In genomic region chr5:16464664-16465543, GRCh38 we compare ENCODE assay signal across 8 cellular contexts. TPM values are rescaled to one million over a fixed set of nuclear protein-coding genes. Genes with fewer than 3 reads are reported as not detected.
DNase-seq lines count a peak whose midpoint lies in the region; ATAC-seq and TF ChIP-seq lines count a peak whose summit lies in the region.

No MANE protein-coding gene starts in this region.

- no peaks in the 10 kb centered on the region for H3K9me3 Mint-ChIP-seq in CD4-positive, alpha-beta T cell

- H3K27me3 ChIP-seq in CD4-positive, alpha-beta T cell (ENCODE audit: control insufficient read depth, insufficient read depth, low read length), result no peaks in the 10 kb centered on the region
- H3K27me3 ChIP-seq in MM.1S (replicated peaks; ENCODE audit: insufficient read depth, low read length), result no peaks in the 10 kb centered on the region
- no peaks in the 10 kb centered on the region for H3K27me3 ChIP-seq in body of pancreas
- no peaks in the 10 kb centered on the region for H3K27me3 ChIP-seq in kidney epithelial cell (ENCODE audit: control insufficient read depth, insufficient read depth, low read length)
- H3K27me3 ChIP-seq in testis, result no peaks in the 10 kb centered on the region

- H2AFZ ChIP-seq in MM.1S (ENCODE audit: low read length), result peak overlapping the region; percentile 96

- H3K4me3 Mint-ChIP-seq in CD4-positive, alpha-beta T cell, result peak overlapping the region; percentile 98

- no peak for TF ChIP-seq CTCF in CD4-positive, alpha-beta T cell (IDR thresholded peaks at IDR 0.05)
- TF ChIP-seq CTCF in MM.1S (IDR thresholded peaks at IDR 0.05; ENCODE audit: low read length) (no peak; the same call in 1 of the 2 replicates), body of pancreas (IDR thresholded peaks at IDR 0.05) (peak in 3 of 7 experiments; percentile 6 to 37 (median 12)), kidney epithelial cell (IDR thresholded peaks at IDR 0.05; ENCODE audit: insufficient read depth, low read length, poor library complexity, severe bottlenecking) (no peak), testis (IDR thresholded peaks at IDR 0.05) (no peak)

- TF ChIP-seq POLR2A in body of pancreas (IDR thresholded peaks at IDR 0.05), result no peak
- TF ChIP-seq POLR2A in testis (IDR thresholded peaks at IDR 0.05), result no peak

- H3K27ac ChIP-seq in CD4-positive, alpha-beta T cell (ENCODE audit: low read depth, low read length), result peak overlapping the region; percentile 79
- peak overlapping the region; percentile 46; the same call in 1 of the 2 replicates for H3K27ac ChIP-seq in MM.1S (ENCODE audit: low read length)
- peak overlapping the region; percentile 74 to 90 (median 90) for H3K27ac ChIP-seq in body of pancreas
- H3K27ac ChIP-seq in testis, result peak overlapping the region; percentile 16 to 75

- H3K27me3 Mint-ChIP-seq in CD4-positive, alpha-beta T cell, result no peaks in the 10 kb centered on the region

- CTCF ChIA-PET in CD4-positive, alpha-beta T cell (lab: Charles Lee), result interaction anchor here (1.3 to 1.8 kb wide), 2 partner anchors 8 to 9 kb away, joined by 4 to 9 read pairs; no protein-coding TSS in a partner anchor

- intact Hi-C loops in CD4-positive, alpha-beta T cell (cut with DNase I, micrococcal nuclease), result loop anchor here (1.0 to 10.0 kb wide), 3 partner anchors 9 to 1880 kb away; partner anchors contain the start of genes RETREG1 (in 2 of the 2) and OTULINL (in 1 of the 2)
- intact Hi-C loops in body of pancreas (cut with DNase I) (no loop called here), testis (cut with DNase I; ENCODE audit: low total_unique reads) (no loop called here)

- H4K20me1 ChIP-seq in MM.1S (ENCODE audit: insufficient read depth, low read length), result no peaks in the 10 kb centered on the region

- H3K27ac Mint-ChIP-seq in CD4-positive, alpha-beta T cell, result peak overlapping the region; percentile 95

- peak overlapping the region; percentile 92 for H3K9ac ChIP-seq in MM.1S (ENCODE audit: low read length)

- H3K4me3 ChIP-seq in MM.1S (ENCODE audit: low read length), result peak overlapping the region; percentile 99
- peak overlapping the region; percentile 91 to 99 for H3K4me3 ChIP-seq in body of pancreas
- peak overlapping the region; percentile 65 for H3K4me3 ChIP-seq in kidney epithelial cell (ENCODE audit: low read depth, low read length)
- H3K4me3 ChIP-seq in testis, result peak overlapping the region; percentile 62 to 95

- H3F3A ChIP-seq in MM.1S (ENCODE audit: insufficient read depth, low read length), result 0 out of 2 replicates have a peak, but pooled peaks cover 11% of the 10 kb centered on the region

- POLR2A ChIA-PET in CD4-positive, alpha-beta T cell (lab: Charles Lee), result interaction anchor here (1.4 kb wide), 1 partner anchor 152 kb away, joined by 3 read pairs; no protein-coding TSS in a partner anchor

- peaks cover 29% of the 10 kb centered on the region for H3K4me1 ChIP-seq in MM.1S (ENCODE audit: low read length)
- peaks cover 68% of the 10 kb centered on the region for H3K4me1 ChIP-seq in body of pancreas
- peaks cover 20% of the 10 kb centered on the region for H3K4me1 ChIP-seq in testis

- ATAC-seq in CD4-positive, alpha-beta T cell (ENCODE audit: poor library complexity), result no peak
- no peak for ATAC-seq in body of pancreas

- H3K4me2 ChIP-seq in MM.1S (ENCODE audit: low read depth, low read length), result peak overlapping the region; percentile 77

- H3K36me3 ChIP-seq in MM.1S (replicated peaks; ENCODE audit: insufficient read depth, low read length), result peaks cover 17% of the 10 kb centered on the region
- H3K36me3 ChIP-seq in body of pancreas (replicated peaks in 1 of 2; ENCODE audit: insufficient read depth in 1 of 2, low read depth in 2 of 2), result peaks cover 0 to 3% of the 10 kb centered on the region in 2 donors
- no peaks in the 10 kb centered on the region for H3K36me3 ChIP-seq in kidney epithelial cell (ENCODE audit: control insufficient read depth, insufficient read depth, low read length)
- H3K36me3 ChIP-seq in testis (ENCODE audit: low read depth, missing control alignments), result no peaks in the 10 kb centered on the region

- H3K9me2 ChIP-seq in MM.1S (replicated peaks; ENCODE audit: insufficient read depth, low read length), result no peaks in the 10 kb centered on the region

- peaks cover 73% of the 10 kb centered on the region for H3K79me2 ChIP-seq in MM.1S (ENCODE audit: low read length)

- H3K4me1 Mint-ChIP-seq in CD4-positive, alpha-beta T cell (ENCODE audit: low read depth), result peaks cover 98% of the 10 kb centered on the region

- H3K36me3 Mint-ChIP-seq in CD4-positive, alpha-beta T cell (ENCODE audit: low read depth), result peaks cover 73% of the 10 kb centered on the region

- DNase-seq in CD4-positive, alpha-beta T cell, result peak in 1 of 10 experiments; percentile 4
- DNase-seq in MM.1S (peak; percentile 22), body of pancreas (no peak), kidney epithelial cell (ENCODE audit: low read depth) (no peak), testis (no peak), DMS79 (lab: John Stamatoyannopoulos, UW) (no peak), iPS-NIHi11 (ENCODE audit: low spot score) (no peak), mucosa of gallbladder (ENCODE audit: low spot score) (no peak)

- no peaks in the 10 kb centered on the region for H3K9me3 ChIP-seq in CD4-positive, alpha-beta T cell (ENCODE audit: control insufficient read depth, low read length)
- no peaks in the 10 kb centered on the region for H3K9me3 ChIP-seq in MM.1S (replicated peaks; ENCODE audit: insufficient read depth, low read length)
- H3K9me3 ChIP-seq in body of pancreas, result no peaks in the 10 kb centered on the region
- H3K9me3 ChIP-seq in testis, result no peaks in the 10 kb centered on the region

- 3 to 4% methylated on average over 36 to 40 of the region's 40 CpGs for WGBS in body of pancreas, 2 donors
- WGBS in testis, 2 donors, result 5 to 6% methylated on average over 37 to 40 of the region's 40 CpGs

RNA-seq across cellular contexts. Expression of gene ZNF622, which starts 0.7 kb away (rescaled TPM):
- total RNA-seq in CD4-positive, alpha-beta T cell, result 10 to 100 TPM; 52.5 to 54.1 TPM
- total RNA-seq in body of pancreas (10 to 100 TPM; 28.0 to 45.1 TPM), kidney epithelial cell (60.8 and 65.2 TPM in 2 replicates), testis (10 to 100 TPM; 24.5 to 24.8 TPM), mucosa of gallbladder (30.9 TPM)
- polyA plus RNA-seq in testis (ENCODE audit: insufficient read depth, low read depth, low replicate concordance), result 36.3 TPM

Comparison
In these comparisons a context has a peak if more than half of its experiments do, and no peak if none do; other contexts are left out.
1. intact Hi-C loops: an anchor here in CD4-positive, alpha-beta T cell (1.0 to 10.0 kb wide); none called in body of pancreas and testis.